2 cellular contexts compared by ENCODE assay signal in genomic region chr12:132510746-132511477, GRCh38.
TF ChIP-seq lines count a peak whose summit lies in the region.

No MANE protein-coding gene starts in this region.

TF ChIP-seq in HepG2, 621 proteins besides CTCF, POLR2A, EP300 and RAD21:
- no peak for TF ChIP-seq ZNF691 (CRISPR knock-in tag; IDR thresholded peaks at IDR 0.05; ENCODE audit: borderline replicate concordance, low read depth)
- no peak for TF ChIP-seq SNAPC2 (CRISPR knock-in tag; IDR thresholded peaks at IDR 0.05)
- no peak for TF ChIP-seq ZFP41 (CRISPR knock-in tag; IDR thresholded peaks at IDR 0.05; ENCODE audit: borderline replicate concordance)
- TF ChIP-seq MAFF (IDR thresholded peaks at IDR 0.05; ENCODE audit: low read depth, low read length) = no peak
- no peak for TF ChIP-seq HMGA1 (CRISPR knock-in tag; conservative IDR thresholded peaks at IDR 0.05)
- no peak for TF ChIP-seq ZNF598 (CRISPR knock-in tag; IDR thresholded peaks at IDR 0.05; ENCODE audit: borderline replicate concordance)
- TF ChIP-seq ZBTB42 (CRISPR knock-in tag; IDR thresholded peaks at IDR 0.05) = no peak
- TF ChIP-seq MBNL3 (CRISPR knock-in tag; conservative IDR thresholded peaks at IDR 0.05) = no peak
- no peak for TF ChIP-seq SMAD9 (CRISPR knock-in tag; IDR thresholded peaks at IDR 0.05)
- no peak for TF ChIP-seq ZNF770 (CRISPR knock-in tag; IDR thresholded peaks at IDR 0.05)
- TF ChIP-seq ZSCAN9 (CRISPR knock-in tag; IDR thresholded peaks at IDR 0.05; ENCODE audit: borderline replicate concordance) = no peak
- TF ChIP-seq RBFOX2 (IDR thresholded peaks at IDR 0.05; ENCODE audit: low read depth, low read length) = no peak
- TF ChIP-seq SP140L (CRISPR knock-in tag; IDR thresholded peaks at IDR 0.05; ENCODE audit: borderline replicate concordance) = no peak
- TF ChIP-seq ARID4A (CRISPR knock-in tag; IDR thresholded peaks at IDR 0.05; ENCODE audit: borderline replicate concordance) = no peak

TF ChIP-seq in GM12878, 131 proteins besides CTCF, POLR2A, EP300 and RAD21:
- no peak for TF ChIP-seq ZBED1 (IDR thresholded peaks at IDR 0.05; ENCODE audit: borderline replicate concordance)
- TF ChIP-seq TCF3 (IDR thresholded peaks at IDR 0.05; ENCODE audit: borderline replicate concordance, insufficient read depth, low read depth, low read length) = peak; percentile 49; the same call in 1 of the 2 replicates
- TF ChIP-seq NR2C2 (IDR thresholded peaks at IDR 0.05; ENCODE audit: borderline replicate concordance, control insufficient read depth, insufficient read length, low read depth) = no peak
- no peak for TF ChIP-seq RUNX3 (IDR thresholded peaks at IDR 0.05; ENCODE audit: low read length)
- no peak for TF ChIP-seq RBBP5 (conservative IDR thresholded peaks at IDR 0.05)
- no peak for TF ChIP-seq POLR2AphosphoS5 (IDR thresholded peaks at IDR 0.05; ENCODE audit: low read length)
- TF ChIP-seq BCL3 (IDR thresholded peaks at IDR 0.05; ENCODE audit: borderline replicate concordance, insufficient read depth, low read depth, low read length, poor library complexity, severe bottlenecking) = peak; percentile 87
- no peak for TF ChIP-seq NFYA (IDR thresholded peaks at IDR 0.05; ENCODE audit: borderline replicate concordance, low read depth, low read length)
TF ChIP-seq in GM12878: peak in this region for 2.
